In genomic region chr9:89797970-89798369, GRCh38 we compare ENCODE assay signal across 17 cellular contexts.
A peak's percentile ranks its signal among the peaks of the same experiment; 100 is the strongest.
DNase-seq lines count a peak whose midpoint lies in the region; ATAC-seq and TF ChIP-seq lines count a peak whose summit lies in the region.
"Had no signal": no experiment of that assay in that cellular context is flagged by ENCODE, and none has a peak within 500 bp of the region (broad histone marks: within the 10 kb centered on the region; RNA-seq: fewer than 3 reads in every experiment).

No MANE protein-coding gene starts in this region.

- TF ChIP-seq RAD21 in liver (IDR thresholded peaks at IDR 0.05): peak in 1 of 2 donors; percentile 3

- H3K4me1 Mint-ChIP-seq in activated naive CD4-positive, alpha-beta T cell treated with anti-CD3 and anti-CD28 coated beads, Interleukin-2, amount 10 ng/mL, durations not matched to agents 7 days and 5 days: no peaks in the 10 kb centered on the region
- H3K4me1 Mint-ChIP-seq: activated CD4-positive, alpha-beta T cell treated with anti-CD3 and anti-CD28 coated beads, Interleukin-2, amount 10 ng/mL, durations not matched to agents 7 days and 5 days; CD8-positive, alpha-beta memory T cell had no signal

- WGBS in liver: 37% methylated on average over 5 of the region's 5 CpGs

- H3K36me3 ChIP-seq in liver (ENCODE audit: control insufficient read depth in 4 of 4, insufficient read depth in 3 of 4, low read depth in 1 of 4, low read length in 3 of 4): no peaks in the 10 kb centered on the region
- H3K36me3 ChIP-seq: HAP-1 had no signal

- H3K4me1 ChIP-seq in liver (ENCODE audit: control insufficient read depth in 4 of 4, insufficient read depth in 4 of 4, low read length in 3 of 4): peaks cover 13 to 65% (median 51%) of the 10 kb centered on the region in 4 donors
- H3K4me1 ChIP-seq: HAP-1 had no signal

- no peak overlapping the region for H3K4me3 Mint-ChIP-seq in activated naive CD4-positive, alpha-beta T cell treated with anti-CD3 and anti-CD28 coated beads, Interleukin-2, amount 10 ng/mL, durations not matched to agents 7 days and 5 days
- H3K4me3 Mint-ChIP-seq: activated CD4-positive, alpha-beta T cell treated with anti-CD3 and anti-CD28 coated beads, Interleukin-2, amount 10 ng/mL, durations not matched to agents 7 days and 5 days; CD8-positive, alpha-beta memory T cell had no signal

- H3K27ac Mint-ChIP-seq in activated naive CD4-positive, alpha-beta T cell treated with anti-CD3 and anti-CD28 coated beads, Interleukin-2, amount 10 ng/mL, durations not matched to agents 7 days and 5 days: no peak overlapping the region
- H3K27ac Mint-ChIP-seq: activated CD4-positive, alpha-beta T cell treated with anti-CD3 and anti-CD28 coated beads, Interleukin-2, amount 10 ng/mL, durations not matched to agents 7 days and 5 days; activated T-helper 2 cell treated with anti-CD3 and anti-CD28 coated beads, Interferon-gamma antibody, Interleukin-2, Interleukin-4, amounts not matched to agents 10 μg/mL and 5 μg/mL and 100 μg/mL, durations not matched to agents 14 hours and 24 hours and 36 hours; CD8-positive, alpha-beta memory T cell had no signal

- no peak overlapping the region for H3K27ac ChIP-seq in liver (ENCODE audit: low read depth in 1 of 2, low read length in 2 of 2)

- ATAC-seq in HG02588 (IDR thresholded peaks at IDR 0.05; ENCODE audit: unreplicated experiment): no peak

- H3K9ac ChIP-seq in liver (ENCODE audit: low read depth in 1 of 2, low read length in 2 of 2): no peak overlapping the region

- peaks cover 36% of the 10 kb centered on the region for H3K27me3 Mint-ChIP-seq in activated naive CD4-positive, alpha-beta T cell treated with anti-CD3 and anti-CD28 coated beads, Interleukin-2, amount 10 ng/mL, durations not matched to agents 7 days and 5 days

- H3K9me3 ChIP-seq in liver (ENCODE audit: control insufficient read depth in 4 of 4, low read length in 3 of 4): no peaks in the 10 kb centered on the region
- H3K9me3 ChIP-seq: HAP-1 had no signal

- DNase-seq in DMS53 treated with DMSO at 0.1 percent for 48 hours (lab: John Stamatoyannopoulos, UW; ENCODE audit: unreplicated experiment): peak; percentile 57
- peak; percentile 72 for DNase-seq in LNCaP clone FGC (ENCODE audit: low read depth)
- peak; percentile 92 for DNase-seq in NCI-H69 (lab: John Stamatoyannopoulos, UW)
- DNase-seq in NCI-H774 (lab: John Stamatoyannopoulos, UW): no peak
- DNase-seq in activated naive CD4-positive, alpha-beta T cell treated with anti-CD3 and anti-CD28 coated beads, Interleukin-2, amount 10 ng/mL, durations not matched to agents 7 days and 5 days: no peak
- DNase-seq: activated CD4-positive, alpha-beta T cell treated with anti-CD3 and anti-CD28 coated beads, Interleukin-2, amount 10 ng/mL, durations not matched to agents 7 days and 5 days; CD8-positive, alpha-beta memory T cell; EL; NCI-H1436; NCI-H526; OCI-M1; Right ventricle myocardium superior; small intestine had no signal

- no peaks in the 10 kb centered on the region for H3K9me3 Mint-ChIP-seq in activated naive CD4-positive, alpha-beta T cell treated with anti-CD3 and anti-CD28 coated beads, Interleukin-2, amount 10 ng/mL, durations not matched to agents 7 days and 5 days
- H3K9me3 Mint-ChIP-seq: activated CD4-positive, alpha-beta T cell treated with anti-CD3 and anti-CD28 coated beads, Interleukin-2, amount 10 ng/mL, durations not matched to agents 7 days and 5 days; activated T-helper 2 cell treated with anti-CD3 and anti-CD28 coated beads, Interferon-gamma antibody, Interleukin-2, Interleukin-4, amounts not matched to agents 10 μg/mL and 5 μg/mL and 100 μg/mL, durations not matched to agents 14 hours and 24 hours and 36 hours; CD8-positive, alpha-beta memory T cell had no signal

- CTCF ChIA-PET in activated naive CD4-positive, alpha-beta T cell treated with anti-CD3 and anti-CD28 coated beads, Interleukin-2, amount 10 ng/mL, durations not matched to agents 7 days and 5 days (lab: Charles Lee): no interaction called here

- H3K4me3 ChIP-seq in LNCaP clone FGC (ENCODE audit: low read depth, low read length): no peak overlapping the region
- H3K4me3 ChIP-seq in liver (ENCODE audit: low read depth in 1 of 3, low read length in 3 of 3): no peak overlapping the region
- H3K4me3 ChIP-seq: HAP-1 had no signal

- no peaks in the 10 kb centered on the region for H3K36me3 Mint-ChIP-seq in activated naive CD4-positive, alpha-beta T cell treated with anti-CD3 and anti-CD28 coated beads, Interleukin-2, amount 10 ng/mL, durations not matched to agents 7 days and 5 days
- H3K36me3 Mint-ChIP-seq: CD8-positive, alpha-beta memory T cell had no signal

- no peak for TF ChIP-seq CTCF in LNCaP clone FGC (IDR thresholded peaks at IDR 0.05; ENCODE audit: control insufficient read depth, extremely low read depth, insufficient read depth)
- no peak for TF ChIP-seq CTCF in liver (IDR thresholded peaks at IDR 0.05; ENCODE audit: low read depth, low read length, missing input control)

- H3K27me3 ChIP-seq in liver (ENCODE audit: control insufficient read depth in 4 of 4, insufficient read depth in 4 of 4, low read length in 3 of 4): no peaks in the 10 kb centered on the region

TF ChIP-seq in liver, 16 proteins besides CTCF, POLR2A, EP300 and RAD21:
- TF ChIP-seq TAF1 (conservative IDR thresholded peaks at IDR 0.05): no peak
- no peak for TF ChIP-seq FOXA1 (IDR thresholded peaks at IDR 0.05)
- peak; percentile 39 to 56 for TF ChIP-seq RXRA (IDR thresholded peaks at IDR 0.05)
- TF ChIP-seq JUND (IDR thresholded peaks at IDR 0.05): no peak
- no peak for TF ChIP-seq REST (IDR thresholded peaks at IDR 0.05)
- TF ChIP-seq HNF4A (conservative IDR thresholded peaks at IDR 0.05): peak in 1 of 2 donors; percentile 44
- TF ChIP-seq NR2F2 (IDR thresholded peaks at IDR 0.05): no peak

Comparison
In these comparisons a context has a peak if more than half of its experiments do, and no peak if none do; other contexts are left out.
1. DNase-seq: peak in DMS53 treated with DMSO at 0.1 percent for 48 hours (single experiment), LNCaP clone FGC (single experiment) and NCI-H69 (single experiment); none in NCI-H774 (single experiment) and activated naive CD4-positive, alpha-beta T cell treated with anti-CD3 and anti-CD28 coated beads, Interleukin-2, amount 10 ng/mL, durations not matched to agents 7 days and 5 days (single experiment).